9 cellular contexts compared by ENCODE assay signal in genomic region chr4:8176547-8177399, GRCh38.
DNase-seq lines count a peak whose midpoint lies in the region; ATAC-seq and TF ChIP-seq lines count a peak whose summit lies in the region.
"Had no signal": no experiment of that assay in that cellular context is flagged by ENCODE, and none has a peak within 500 bp of the region (broad histone marks: within the 10 kb centered on the region; RNA-seq: fewer than 3 reads in every experiment).

No MANE protein-coding gene starts in this region.

- ATAC-seq in HG02571 (IDR thresholded peaks at IDR 0.05; ENCODE audit: unreplicated experiment), result peak; percentile 55
- no peak for ATAC-seq in HG03097 (IDR thresholded peaks at IDR 0.05; ENCODE audit: low FRiP score, unreplicated experiment)

- H3K4me3 Mint-ChIP-seq in nephron progenitor cell, result peak overlapping the region; percentile 11
- H3K4me3 Mint-ChIP-seq: IgD-negative memory B cell had no signal

- TF ChIP-seq POLR2A in NB4 (IDR thresholded peaks at IDR 0.05; ENCODE audit: extremely low read depth, insufficient read length), result no peak
- no peak for TF ChIP-seq POLR2A in erythroblast (IDR thresholded peaks at IDR 0.05; ENCODE audit: low read length)

- no peaks in the 10 kb centered on the region for H3K36me3 Mint-ChIP-seq in nephron progenitor cell (ENCODE audit: low read depth)
- H3K36me3 Mint-ChIP-seq: IgD-negative memory B cell had no signal

- H3K9me3 Mint-ChIP-seq in nephron progenitor cell, result no peaks in the 10 kb centered on the region
- H3K9me3 Mint-ChIP-seq: IgD-negative memory B cell had no signal

- DNase-seq in AG08396 (ENCODE audit: low spot score) (peak; percentile 74), GM12864 (ENCODE audit: low read depth) (no peak), NB4 (ENCODE audit: low read depth) (peak; percentile 83), erythroblast (lab: John Stamatoyannopoulos, UW) (peak; percentile 15 to 25), nephron progenitor cell (peak; percentile 66)

- TF ChIP-seq CTCF in GM12864 (IDR thresholded peaks at IDR 0.05; ENCODE audit: low read depth, low read length, missing control alignments), result peak; percentile 89
- TF ChIP-seq CTCF in NB4 (IDR thresholded peaks at IDR 0.05; ENCODE audit: low read depth, low read length), result peak; percentile 94
- TF ChIP-seq CTCF in WI38 (IDR thresholded peaks at IDR 0.05; ENCODE audit: low read depth, low read length), result peak; percentile 97
- peak; percentile 79 for TF ChIP-seq CTCF in nephron progenitor cell (IDR thresholded peaks at IDR 0.05)

- H3K27ac Mint-ChIP-seq in nephron progenitor cell, result peak overlapping the region; percentile 71
- H3K27ac Mint-ChIP-seq: IgD-negative memory B cell had no signal

- H3K4me1 Mint-ChIP-seq in nephron progenitor cell, result peaks cover 24% of the 10 kb centered on the region

- H3K27me3 Mint-ChIP-seq in nephron progenitor cell (ENCODE audit: low read depth, poor library complexity), result peaks cover 15% of the 10 kb centered on the region

- H3K4me3 ChIP-seq in GM12864 (ENCODE audit: low read depth, low read length), result no peak overlapping the region
- no peak overlapping the region for H3K4me3 ChIP-seq in NB4 (ENCODE audit: low read depth, low read length)
- H3K4me3 ChIP-seq in WI38 (ENCODE audit: low read depth, low read length), result no peak overlapping the region
